ENCODE assay signal across 8 cellular contexts in genomic region chr12:48004039-48004940, GRCh38. TPM values are rescaled to one million over a fixed set of nuclear protein-coding genes. Genes with fewer than 3 reads are reported as not detected.
DNase-seq lines count a peak whose midpoint lies in the region; ATAC-seq lines count a peak whose summit lies in the region.

Gene COL2A1 (minus strand): TSS chr12:48004476. CDS start chr12:48004321, 155 bp downstream.

- H3K36me3 Mint-ChIP-seq in activated CD4-positive, alpha-beta T cell treated with anti-CD3 and anti-CD28 coated beads, Interleukin-2, amount 10 ng/mL, durations not matched to agents 7 days and 5 days (ENCODE audit: low read depth): no peaks in the 10 kb centered on the region

- H3K27ac ChIP-seq in rectal smooth muscle tissue (ENCODE audit: low read depth, low read length): no peak within 1 kb of the TSS

- peaks cover 95% of the 10 kb centered on the region for H3K27me3 Mint-ChIP-seq in activated CD4-positive, alpha-beta T cell treated with anti-CD3 and anti-CD28 coated beads, Interleukin-2, amount 10 ng/mL, durations not matched to agents 7 days and 5 days

- no peak within 1 kb of the TSS for H3K9ac ChIP-seq in rectal smooth muscle tissue (ENCODE audit: low read length)

- DNase-seq in Right ventricle myocardium superior: no peak
- no peak for DNase-seq in Right ventricle myocardium inferior (ENCODE audit: missing footprints)
- DNase-seq in activated CD4-positive, alpha-beta T cell treated with anti-CD3 and anti-CD28 coated beads, Interleukin-2, amount 10 ng/mL, durations not matched to agents 7 days and 5 days: no peak
- DNase-seq in germinal center (ENCODE audit: low spot score): peak; percentile 37
- DNase-seq in globus pallidus (ENCODE audit: low spot score): no peak

- no peaks in the 10 kb centered on the region for H3K36me3 ChIP-seq in rectal smooth muscle tissue (ENCODE audit: control insufficient read depth, insufficient read depth, low read length)

- ATAC-seq in Right ventricle myocardium superior (ENCODE audit: poor library complexity) (peak; percentile 23), Right ventricle myocardium inferior (no peak), GM18517 (IDR thresholded peaks at IDR 0.05; ENCODE audit: unreplicated experiment) (no peak), HG02642 (IDR thresholded peaks at IDR 0.05; ENCODE audit: poor library complexity, unreplicated experiment) (no peak)

- H3K27ac Mint-ChIP-seq in activated CD4-positive, alpha-beta T cell treated with anti-CD3 and anti-CD28 coated beads, Interleukin-2, amount 10 ng/mL, durations not matched to agents 7 days and 5 days: peak within 1 kb of the TSS; percentile 34

- CTCF ChIA-PET in activated CD4-positive, alpha-beta T cell treated with anti-CD3 and anti-CD28 coated beads, Interleukin-2, amount 10 ng/mL, durations not matched to agents 7 days and 5 days (lab: Charles Lee): interaction anchor here (0.6 to 1.8 kb wide), 4 partner anchors 11 to 132 kb away, joined by 3 to 5 read pairs (median 4); no protein-coding TSS in a partner anchor

- H3K4me1 Mint-ChIP-seq in activated CD4-positive, alpha-beta T cell treated with anti-CD3 and anti-CD28 coated beads, Interleukin-2, amount 10 ng/mL, durations not matched to agents 7 days and 5 days: peaks cover 32% of the 10 kb centered on the region

- peak within 1 kb of the TSS; percentile 35 for H3K4me3 Mint-ChIP-seq in activated CD4-positive, alpha-beta T cell treated with anti-CD3 and anti-CD28 coated beads, Interleukin-2, amount 10 ng/mL, durations not matched to agents 7 days and 5 days

- POLR2A ChIA-PET in activated CD4-positive, alpha-beta T cell treated with anti-CD3 and anti-CD28 coated beads, Interleukin-2, amount 10 ng/mL, durations not matched to agents 7 days and 5 days (lab: Charles Lee): no interaction called here

- H3K9me3 Mint-ChIP-seq in activated CD4-positive, alpha-beta T cell treated with anti-CD3 and anti-CD28 coated beads, Interleukin-2, amount 10 ng/mL, durations not matched to agents 7 days and 5 days: no peaks in the 10 kb centered on the region

- peaks cover 41% of the 10 kb centered on the region for H3K27me3 ChIP-seq in rectal smooth muscle tissue (ENCODE audit: control insufficient read depth, insufficient read depth, low read length)

- peaks cover 8% of the 10 kb centered on the region for H3K4me1 ChIP-seq in rectal smooth muscle tissue (ENCODE audit: control insufficient read depth, insufficient read depth, low read length)

- intact Hi-C loops in Right ventricle myocardium superior (cut with DNase I): no loop called here
- intact Hi-C loops in Right ventricle myocardium inferior (cut with DNase I): no loop called here

- H3K4me3 ChIP-seq in rectal smooth muscle tissue (ENCODE audit: low read length): peak within 1 kb of the TSS; percentile 44

RNA-seq across cellular contexts. Expression of gene COL2A1, which starts in this region (rescaled TPM):
- total RNA-seq in Right ventricle myocardium superior (not detected), Right ventricle myocardium inferior (not detected)
- total RNA-seq in activated CD4-positive, alpha-beta T cell treated with anti-CD3 and anti-CD28 coated beads, Interleukin-2, amount 10 ng/mL, durations not matched to agents 7 days and 5 days: not detected

Comparison
In these comparisons a context has a peak if more than half of its experiments do, and no peak if none do; other contexts are left out.
1. Peak in ATAC-seq in Right ventricle myocardium superior; RNA of the gene not detected or under 1 TPM.